In the genomic region with DNA sequence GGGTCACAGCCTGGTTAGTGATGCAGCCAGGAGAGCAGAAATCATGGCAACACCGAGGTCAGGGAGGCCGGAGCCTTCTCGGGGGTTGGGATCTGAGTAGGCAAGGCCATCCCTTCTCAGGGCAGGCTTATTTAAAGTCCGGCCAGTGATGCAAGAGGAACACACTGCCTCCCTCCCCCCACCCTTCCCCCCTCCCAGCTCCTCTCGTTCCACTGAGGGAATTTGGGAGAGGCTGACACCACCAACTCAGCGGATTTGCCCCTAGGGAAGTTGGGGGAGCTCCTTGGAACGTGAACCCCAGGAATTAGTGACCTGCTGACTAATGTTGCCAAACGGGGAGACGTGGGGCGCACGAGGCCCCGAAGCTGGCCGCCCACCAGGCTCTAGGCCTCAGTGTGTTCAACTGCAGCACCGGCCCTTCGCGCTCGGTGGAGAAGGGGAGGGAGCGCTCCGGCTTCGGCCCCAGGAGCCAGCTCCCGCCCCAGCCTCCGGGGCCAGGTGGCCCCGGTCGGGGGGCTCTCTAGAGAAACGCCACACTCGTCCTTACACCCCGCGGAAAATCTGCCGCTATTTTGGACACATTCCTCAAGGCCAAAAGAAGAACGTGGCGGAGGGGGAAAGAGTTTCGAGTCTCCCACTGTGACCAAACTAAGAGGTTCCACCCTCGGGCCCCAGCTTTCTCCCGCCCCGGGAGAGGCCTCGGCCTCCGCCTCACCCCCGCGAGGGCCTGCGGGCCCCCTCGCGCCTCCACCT, we compare ENCODE assay signal across 8 cellular contexts. TPM values are rescaled to one million over a fixed set of nuclear protein-coding genes. Genes with fewer than 3 reads are reported as not detected.
DNase-seq lines count a peak whose midpoint lies in the region; ATAC-seq and TF ChIP-seq lines count a peak whose summit lies in the region.

No MANE protein-coding gene starts in this region.

- H3K4me3 ChIP-seq in foreskin fibroblast (ENCODE audit: low read depth in 1 of 2, low read length in 2 of 2) (peak overlapping the region; percentile 97 to 99), neural cell (ENCODE audit: low read length) (peak overlapping the region; percentile 100)

- peak overlapping the region; percentile 88 for H3K4me3 Mint-ChIP-seq in activated T-helper 17 cell treated with anti-CD3 and anti-CD28 coated beads, Interleukin-2, amount 50 U/mL, for 72 hours

- H3K9me2 ChIP-seq in neural cell (ENCODE audit: insufficient read depth, low read length), result no peaks in the 10 kb centered on the region

- H4K20me1 ChIP-seq in neural cell (ENCODE audit: insufficient read depth), result peaks cover 22% of the 10 kb centered on the region

- TF ChIP-seq CTCF in foreskin fibroblast (IDR thresholded peaks at IDR 0.05; ENCODE audit: low read depth, low read length), result no peak
- TF ChIP-seq CTCF in neural cell (IDR thresholded peaks at IDR 0.05; ENCODE audit: poor library complexity, severe bottlenecking), result no peak

- peak overlapping the region; percentile 91 for H3K4me2 ChIP-seq in neural cell (ENCODE audit: low read length)

- H3K4me1 Mint-ChIP-seq in activated T-helper 17 cell treated with anti-CD3 and anti-CD28 coated beads, Interleukin-2, amount 50 U/mL, for 72 hours, result peaks cover 43% of the 10 kb centered on the region

- H3K27me3 ChIP-seq in neural cell (ENCODE audit: insufficient read depth, low read depth, low read length), result no peaks in the 10 kb centered on the region

- ATAC-seq in GM21367 (IDR thresholded peaks at IDR 0.05; ENCODE audit: unreplicated experiment), result peak; percentile 12
- ATAC-seq in activated T-helper 17 cell treated with anti-CD3 and anti-CD28 coated beads, Interleukin-2, amount 50 U/mL, for 72 hours (replicated peaks), result peak; percentile 25

- no peak for TF ChIP-seq RAD21 in neural cell (conservative IDR thresholded peaks at IDR 0.05)

- H2AFZ ChIP-seq in neural cell (ENCODE audit: low read depth, low read length), result no peak overlapping the region

- H3K36me3 ChIP-seq in neural cell (ENCODE audit: insufficient read depth, low read length), result no peaks in the 10 kb centered on the region

- H3K9me3 ChIP-seq in neural cell (ENCODE audit: low read length), result no peaks in the 10 kb centered on the region

- H3K9ac ChIP-seq in neural cell (ENCODE audit: low read length), result peak overlapping the region; percentile 91

- peaks cover 65% of the 10 kb centered on the region for H3K79me2 ChIP-seq in neural cell (replicated peaks; ENCODE audit: insufficient read depth, low read length)

- DNase-seq in COLO829 (ENCODE audit: low spot score) (peak; percentile 48), LHCN-M2 (ENCODE audit: low read depth) (peak; percentile 86), foreskin fibroblast (peak; percentile 94 to 97), NCI-H446 (lab: John Stamatoyannopoulos, UW) (no peak), NCI-H2196 treated with DMSO at 0.1 percent for 48 hours (lab: John Stamatoyannopoulos, UW; ENCODE audit: unreplicated experiment) (no peak)

- H3K9me3 Mint-ChIP-seq in activated T-helper 17 cell treated with anti-CD3 and anti-CD28 coated beads, Interleukin-2, amount 50 U/mL, for 72 hours, result no peaks in the 10 kb centered on the region

- no peaks in the 10 kb centered on the region for H3F3A ChIP-seq in neural cell (ENCODE audit: insufficient read depth, low read length, poor library complexity, severe bottlenecking)

- peak overlapping the region; percentile 80 for H3K27ac Mint-ChIP-seq in activated T-helper 17 cell treated with anti-CD3 and anti-CD28 coated beads, Interleukin-2, amount 50 U/mL, for 72 hours

- TF ChIP-seq EP300 in neural cell (conservative IDR thresholded peaks at IDR 0.05; ENCODE audit: poor library complexity, severe bottlenecking), result no peak

- H3K36me3 Mint-ChIP-seq in activated T-helper 17 cell treated with anti-CD3 and anti-CD28 coated beads, Interleukin-2, amount 50 U/mL, for 72 hours (ENCODE audit: low read depth), result peaks cover 6% of the 10 kb centered on the region

- no peaks in the 10 kb centered on the region for H3K27me3 Mint-ChIP-seq in activated T-helper 17 cell treated with anti-CD3 and anti-CD28 coated beads, Interleukin-2, amount 50 U/mL, for 72 hours

- peak overlapping the region; percentile 98 for H3K27ac ChIP-seq in neural cell (ENCODE audit: low read length)

TF ChIP-seq in neural cell, 6 proteins besides CTCF, POLR2A, EP300 and RAD21:
- TF ChIP-seq POLR2AphosphoS5 (IDR thresholded peaks at IDR 0.05) (no peak), SMC3 (conservative IDR thresholded peaks at IDR 0.05; ENCODE audit: poor library complexity) (peak; percentile 17)
TF ChIP-seq in neural cell: peak in this region for 1.

RNA-seq across cellular contexts. Expression of a gene that starts 1.6 kb away (rescaled TPM):
- 24.3 and 31.9 TPM in 2 replicates for total RNA-seq in LHCN-M2 (2014; rRNA removed)
- 47.8 TPM for polyA plus RNA-seq in LHCN-M2 (2012)
- total RNA-seq in activated T-helper 17 cell treated with anti-CD3 and anti-CD28 coated beads, Interleukin-2, amount 50 U/mL, for 72 hours, result 100 to 1,000 TPM in 1 of 2 donors, 10 to 100 TPM in 1; 68.5 to 113 TPM
- 22.7 and 23.6 TPM in 2 replicates for polyA plus RNA-seq in neural cell
- 26.3 and 27.7 TPM in 2 replicates for polyA minus RNA-seq in neural cell

RNA-seq across cellular contexts. Expression of a gene that starts 26.4 kb away (rescaled TPM):
- total RNA-seq in LHCN-M2 (2014; rRNA removed), result 0.57 and 0.58 TPM in 2 replicates
- polyA plus RNA-seq in LHCN-M2 (2012), result 0.35 TPM
- total RNA-seq in activated T-helper 17 cell treated with anti-CD3 and anti-CD28 coated beads, Interleukin-2, amount 50 U/mL, for 72 hours, result 1 to 10 TPM; 1.9 to 2.7 TPM
- 2.7 and 4.9 TPM in 2 replicates for polyA plus RNA-seq in neural cell
- 0.97 and 1.6 TPM in 2 replicates for polyA minus RNA-seq in neural cell

Comparison
In these comparisons a context has a peak if more than half of its experiments do, and no peak if none do; other contexts are left out.
1. DNase-seq: peak in COLO829 (single experiment), LHCN-M2 (single experiment) and foreskin fibroblast (2 of 2); none in NCI-H446 (0 of 2) and NCI-H2196 treated with DMSO at 0.1 percent for 48 hours (single experiment).